ENCODE assay signal across 8 cellular contexts in the genomic region with DNA sequence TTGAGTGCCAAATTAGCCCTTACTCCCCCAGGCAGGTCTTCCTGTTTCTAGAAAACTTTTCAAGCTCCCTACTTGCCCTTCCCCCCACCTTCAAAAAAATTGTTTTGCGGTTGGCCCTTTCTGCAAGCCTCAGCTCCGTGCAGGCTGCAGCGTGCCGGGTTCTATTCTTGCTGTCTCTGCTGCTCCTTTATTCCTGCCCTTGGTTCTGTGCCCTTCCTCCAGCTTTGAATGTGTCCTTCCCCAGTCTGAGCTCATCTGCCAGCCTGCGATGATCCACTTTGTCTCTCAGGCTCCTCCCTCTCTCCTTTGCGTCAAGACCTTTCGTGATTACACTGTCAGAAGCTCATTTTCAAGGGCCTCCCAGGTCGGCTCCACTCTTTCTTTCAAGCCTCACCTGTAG.
DNase-seq lines count a peak whose midpoint lies in the region; TF ChIP-seq lines count a peak whose summit lies in the region.

No MANE protein-coding gene starts in this region.

- peak overlapping the region; percentile 45 for H3K4me3 Mint-ChIP-seq in activated naive CD8-positive, alpha-beta T cell treated with anti-CD3 and anti-CD28 coated beads for 36 hours
- H3K4me3 Mint-ChIP-seq in osteocyte (ENCODE audit: unreplicated experiment): no peak overlapping the region

- no peak for TF ChIP-seq POLR2A in lower leg skin (IDR thresholded peaks at IDR 0.05)

- WGBS in lower leg skin, 2 donors: 18 to 32% methylated on average over 8 of the region's 8 CpGs

- peak overlapping the region; percentile 64 for H3K27ac ChIP-seq in RWPE1
- H3K27ac ChIP-seq in A673 (ENCODE audit: low read depth, low read length, poor library complexity, severe bottlenecking): no peak overlapping the region

- TF ChIP-seq CTCF in GM20000 (IDR thresholded peaks at IDR 0.05; ENCODE audit: extremely low read depth, missing control alignments) (no peak), RWPE1 (conservative IDR thresholded peaks at IDR 0.05; ENCODE audit: low read depth) (no peak), osteocyte (IDR thresholded peaks at IDR 0.05) (no peak), A673 (conservative IDR thresholded peaks at IDR 0.05; ENCODE audit: low read depth, low read length) (no peak), lower leg skin (IDR thresholded peaks at IDR 0.05) (no peak)

- H3K27ac Mint-ChIP-seq in activated naive CD8-positive, alpha-beta T cell treated with anti-CD3 and anti-CD28 coated beads for 36 hours: peak overlapping the region; percentile 32
- H3K27ac Mint-ChIP-seq in osteocyte (ENCODE audit: unreplicated experiment): peak overlapping the region; percentile 35

- POLR2A ChIA-PET in RWPE1 (lab: Yijun Ruan, JAX; ENCODE audit: low non-redundant PET): no interaction called here
- POLR2A ChIA-PET in A673 (lab: Charles Lee; ENCODE audit: low non-redundant PET): no interaction called here

- H3K4me3 ChIP-seq in A673 (ENCODE audit: low read depth, low read length, poor library complexity, severe bottlenecking) (no peak overlapping the region), lower leg skin (ENCODE audit: low read depth, poor library complexity, severe bottlenecking) (no peak overlapping the region)

- no TSS peak for BruUV-seq in A673 (replicated peaks; lab: Mats Ljungman, UMichigan)

- peaks cover 19% of the 10 kb centered on the region for H3K4me1 ChIP-seq in A673 (ENCODE audit: insufficient read depth, low read length, poor library complexity, severe bottlenecking)

- H3K9me3 Mint-ChIP-seq in activated naive CD8-positive, alpha-beta T cell treated with anti-CD3 and anti-CD28 coated beads for 36 hours: no peaks in the 10 kb centered on the region
- no peaks in the 10 kb centered on the region for H3K9me3 Mint-ChIP-seq in osteocyte (ENCODE audit: unreplicated experiment)

- no peaks in the 10 kb centered on the region for H3K36me3 Mint-ChIP-seq in activated naive CD8-positive, alpha-beta T cell treated with anti-CD3 and anti-CD28 coated beads for 36 hours
- no peaks in the 10 kb centered on the region for H3K36me3 Mint-ChIP-seq in osteocyte (ENCODE audit: unreplicated experiment)

- intact Hi-C loops in A673 (cut with micrococcal nuclease; ENCODE audit: unreplicated experiment): no loop called here
- intact Hi-C loops in lower leg skin (cut with DNase I; ENCODE audit: low total_unique reads): no loop called here

- DNase-seq in GM20000 (ENCODE audit: low spot score) (peak; percentile 44), RWPE1 (ENCODE audit: low spot score) (no peak), osteocyte (ENCODE audit: extremely low spot score, unreplicated experiment) (no peak), A673 (ENCODE audit: low spot score) (no peak), superior temporal gyrus (ENCODE audit: extremely low spot score) (no peak), lower leg skin (ENCODE audit: low spot score in 2 of 2) (no peak), LoVo (ENCODE audit: low spot score) (no peak)
- peak; percentile 41 for DNase-seq in activated naive CD8-positive, alpha-beta T cell treated with anti-CD3 and anti-CD28 coated beads for 36 hours

- CTCF ChIA-PET in RWPE1 (lab: Yijun Ruan, JAX): interaction anchor here (0.6 to 0.7 kb wide), 2 partner anchors 211 to 371 kb away, joined by 3 to 4 read pairs; no protein-coding TSS in a partner anchor
- CTCF ChIA-PET in A673 (lab: Charles Lee): interaction anchor here (0.6 kb wide), 1 partner anchor 42 kb away, joined by 4 read pairs; no protein-coding TSS in a partner anchor

- H3K36me3 ChIP-seq in A673 (ENCODE audit: insufficient read depth, low read length, poor library complexity, severe bottlenecking): no peaks in the 10 kb centered on the region

- no peaks in the 10 kb centered on the region for H3K27me3 Mint-ChIP-seq in activated naive CD8-positive, alpha-beta T cell treated with anti-CD3 and anti-CD28 coated beads for 36 hours
- H3K27me3 Mint-ChIP-seq in osteocyte (ENCODE audit: unreplicated experiment): no peaks in the 10 kb centered on the region

- no peaks in the 10 kb centered on the region for H3K27me3 ChIP-seq in A673 (replicated peaks; ENCODE audit: insufficient read depth, low read depth, low read length, poor library complexity)

- H3K4me1 Mint-ChIP-seq in activated naive CD8-positive, alpha-beta T cell treated with anti-CD3 and anti-CD28 coated beads for 36 hours: peaks cover 45% of the 10 kb centered on the region
- peaks cover 43% of the 10 kb centered on the region for H3K4me1 Mint-ChIP-seq in osteocyte (ENCODE audit: unreplicated experiment)

- H3K9me3 ChIP-seq in A673 (ENCODE audit: low read depth, low read length, poor library complexity, severe bottlenecking): no peaks in the 10 kb centered on the region

Comparison
In these comparisons a context has a peak if more than half of its experiments do, and no peak if none do; other contexts are left out.
1. DNase-seq: peak in GM20000 (single experiment) and activated naive CD8-positive, alpha-beta T cell treated with anti-CD3 and anti-CD28 coated beads for 36 hours (single experiment); none in RWPE1 (single experiment), osteocyte (single experiment), A673 (single experiment), superior temporal gyrus (single experiment), lower leg skin (0 of 2) and LoVo (single experiment).